22 cellular contexts compared by ENCODE assay signal in the genomic region with DNA sequence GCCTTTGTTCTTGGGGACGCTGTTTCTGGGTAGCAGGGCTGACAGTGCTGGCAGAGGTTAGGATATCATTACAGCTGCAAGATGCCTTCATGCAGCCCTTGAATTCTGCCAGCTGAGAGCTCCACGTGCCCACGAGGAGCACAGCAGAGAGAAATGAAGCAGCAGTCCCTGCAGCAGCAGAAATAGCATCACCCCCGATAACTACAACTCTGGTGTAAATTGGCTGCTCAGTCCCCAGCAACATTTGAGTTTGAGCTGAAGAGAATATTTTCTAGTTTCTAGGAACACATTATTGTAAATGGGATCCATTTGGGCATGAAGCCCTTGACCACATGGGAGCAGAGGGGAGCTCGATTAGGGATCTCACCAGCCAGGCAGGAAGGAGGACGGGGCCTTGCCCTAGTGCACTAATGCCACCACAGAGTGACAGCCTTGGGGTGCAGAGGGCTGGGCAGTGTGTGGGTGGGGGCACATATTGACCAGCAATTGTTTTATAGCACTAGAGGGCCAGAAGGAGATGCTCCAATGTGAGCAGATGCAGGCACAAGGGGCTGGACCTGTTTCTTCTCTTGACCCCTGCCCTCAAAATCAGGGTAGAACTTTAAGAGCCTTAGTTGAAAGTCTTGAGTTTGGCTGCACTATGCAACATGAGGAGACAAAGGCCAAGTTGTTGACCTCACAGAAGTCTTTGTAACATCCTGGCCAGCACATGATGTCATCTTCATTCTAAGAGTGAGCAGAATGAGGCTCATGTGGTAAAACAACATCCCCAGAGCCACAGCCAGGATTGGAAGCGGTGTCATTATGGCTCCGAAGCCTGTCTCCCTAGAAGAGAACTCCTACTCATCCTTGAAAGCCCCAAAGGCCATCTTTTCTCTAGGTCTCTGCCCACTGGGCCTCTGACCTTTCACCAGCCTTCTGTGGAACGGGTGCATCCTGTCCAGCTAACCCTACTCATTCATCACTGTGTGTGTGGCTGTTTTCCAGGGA. TPM values are rescaled to one million over a fixed set of nuclear protein-coding genes. Genes with fewer than 3 reads are reported as not detected.
A peak's percentile ranks its signal among the peaks of the same experiment; 100 is the strongest.
DNase-seq lines count a peak whose midpoint lies in the region; ATAC-seq and TF ChIP-seq lines count a peak whose summit lies in the region.
"Had no signal": no experiment of that assay in that cellular context is flagged by ENCODE, and none has a peak within 500 bp of the region (broad histone marks: within the 10 kb centered on the region; RNA-seq: fewer than 3 reads in every experiment).

No MANE protein-coding gene starts in this region.

- peaks cover 0 to 5% of the 10 kb centered on the region in 2 donors for H3K4me1 ChIP-seq in neuronal stem cell (ENCODE audit: control insufficient read depth in 2 of 2, insufficient read depth in 1 of 2, low read depth in 1 of 2, low read length in 2 of 2)
- H3K4me1 ChIP-seq: Peyer's patch had no signal

- no peak overlapping the region for H2BK15ac ChIP-seq in neuronal stem cell (ENCODE audit: low read length)

- no peak for TF ChIP-seq CTCF in choroid plexus epithelial cell (conservative IDR thresholded peaks at IDR 0.05; ENCODE audit: low read depth, low read length)

- H3K4me2 ChIP-seq in neuronal stem cell (ENCODE audit: insufficient read depth, low read length, poor library complexity, severe bottlenecking), result no peak overlapping the region

- no peak overlapping the region for H3K27ac ChIP-seq in neuronal stem cell (replicated peaks; ENCODE audit: low read length)
- H3K27ac ChIP-seq: GM23248, Peyer's patch had no signal

- no peak overlapping the region for H3K27ac Mint-ChIP-seq in stimulated activated memory B cell treated with anti-CD40 and anti-IgM and Interleukin-4, amounts not matched to agents 10 μg/mL and 1 μg/mL and 100 μg/mL, for 72 hours
- H3K27ac Mint-ChIP-seq: CD8-positive, alpha-beta memory T cell had no signal

- H3K4me1 Mint-ChIP-seq in stimulated activated memory B cell treated with anti-CD40 and anti-IgM and Interleukin-4, amounts not matched to agents 10 μg/mL and 1 μg/mL and 100 μg/mL, for 72 hours, result no peaks in the 10 kb centered on the region
- H3K4me1 Mint-ChIP-seq: CD8-positive, alpha-beta memory T cell had no signal

- H3K4ac ChIP-seq in neuronal stem cell (ENCODE audit: low read length), result no peak overlapping the region

- no peak overlapping the region for H2BK12ac ChIP-seq in neuronal stem cell (ENCODE audit: low read length)

- no peaks in the 10 kb centered on the region for H3K27me3 ChIP-seq in neuronal stem cell (ENCODE audit: control insufficient read depth in 3 of 3, insufficient read depth in 3 of 3, low read depth in 1 of 3, low read length in 3 of 3)
- H3K27me3 ChIP-seq: Peyer's patch had no signal

- H2AK5ac ChIP-seq in neuronal stem cell (ENCODE audit: low read depth, low read length), result no peak overlapping the region

- no peak overlapping the region for H2BK5ac ChIP-seq in neuronal stem cell (ENCODE audit: low read length)

- DNase-seq in Ammon's horn (ENCODE audit: low spot score) (peak; percentile 16), Daoy (ENCODE audit: low read depth) (peak; percentile 2), choroid plexus epithelial cell (ENCODE audit: low read depth) (peak; percentile 4), neuronal stem cell (ENCODE audit: low spot score) (no peak), HCEC 1CT (no peak)
- DNase-seq in activated CD4-positive, alpha-beta T cell treated with anti-CD3 and anti-CD28 coated beads for 48 hours, result no peak
- DNase-seq: C1 segment of cervical spinal cord; CD8-positive, alpha-beta memory T cell; DMS79; KBM-7; MV-4-11; NCI-H1417; NCI-H187; NCI-H2107; NCI-H510A; NCI-H748 treated with DMSO at 0.1 percent for 48 hours; NK-92 treated with Interleukin-12 subunit alpha and Interleukin-12 subunit beta, amount 100 ng/mL, for 24 hours; SHP77 treated with DMSO at 0.1 percent for 48 hours had no signal

- no peak overlapping the region for H3K18ac ChIP-seq in neuronal stem cell (ENCODE audit: low read length)

- H3K27me3 Mint-ChIP-seq in stimulated activated memory B cell treated with anti-CD40 and anti-IgM and Interleukin-4, amounts not matched to agents 10 μg/mL and 1 μg/mL and 100 μg/mL, for 72 hours, result peaks cover 16% of the 10 kb centered on the region

- H3K9me3 Mint-ChIP-seq in stimulated activated memory B cell treated with anti-CD40 and anti-IgM and Interleukin-4, amounts not matched to agents 10 μg/mL and 1 μg/mL and 100 μg/mL, for 72 hours, result no peaks in the 10 kb centered on the region

- no peak overlapping the region for H2AFZ ChIP-seq in neuronal stem cell (ENCODE audit: low read length)
- H2AFZ ChIP-seq: GM23248 had no signal

- H4K8ac ChIP-seq in neuronal stem cell (ENCODE audit: low read depth, low read length), result no peak overlapping the region

- H3K4me3 ChIP-seq in choroid plexus epithelial cell (ENCODE audit: low read depth, low read length) (no peak overlapping the region), neuronal stem cell (ENCODE audit: low read length in 2 of 2) (no peak overlapping the region)
- H3K4me3 ChIP-seq: GM23248, Peyer's patch had no signal

- H3K9me3 ChIP-seq in neuronal stem cell (replicated peaks in 1 of 2; ENCODE audit: control insufficient read depth in 2 of 2, insufficient read depth in 1 of 2, low read depth in 1 of 2, low read length in 2 of 2), result peaks cover 3 to 11% of the 10 kb centered on the region in 2 donors
- H3K9me3 ChIP-seq: Peyer's patch had no signal

- peak overlapping the region; percentile 47 for H3K14ac ChIP-seq in neuronal stem cell (ENCODE audit: low read length)

- H3K4me3 Mint-ChIP-seq in stimulated activated memory B cell treated with anti-CD40 and anti-IgM and Interleukin-4, amounts not matched to agents 10 μg/mL and 1 μg/mL and 100 μg/mL, for 72 hours, result no peak overlapping the region
- H3K4me3 Mint-ChIP-seq: CD8-positive, alpha-beta memory T cell had no signal

- no peaks in the 10 kb centered on the region for H3K36me3 ChIP-seq in neuronal stem cell (replicated peaks in 1 of 2; ENCODE audit: control insufficient read depth in 2 of 2, insufficient read depth in 2 of 2, low read length in 2 of 2)
- H3K36me3 ChIP-seq: Peyer's patch had no signal

- no peaks in the 10 kb centered on the region for H3K79me1 ChIP-seq in neuronal stem cell (ENCODE audit: low read depth, low read length)

- H3K36me3 Mint-ChIP-seq in stimulated activated memory B cell treated with anti-CD40 and anti-IgM and Interleukin-4, amounts not matched to agents 10 μg/mL and 1 μg/mL and 100 μg/mL, for 72 hours, result no peaks in the 10 kb centered on the region
- H3K36me3 Mint-ChIP-seq: CD8-positive, alpha-beta memory T cell had no signal

- H2BK120ac ChIP-seq in neuronal stem cell (ENCODE audit: low read depth, low read length), result no peak overlapping the region

- no peak overlapping the region for H3K23ac ChIP-seq in neuronal stem cell (ENCODE audit: low read depth, low read length, poor library complexity)

- no peak overlapping the region for H4K91ac ChIP-seq in neuronal stem cell (ENCODE audit: low read depth, low read length, poor library complexity)

- ATAC-seq in stimulated activated memory B cell treated with anti-CD40 and anti-IgM and Interleukin-4, amounts not matched to agents 10 μg/mL and 1 μg/mL and 100 μg/mL, for 72 hours, result no peak
- ATAC-seq: HCT116 had no signal

- peak overlapping the region; percentile 63 for H3K9ac ChIP-seq in neuronal stem cell (ENCODE audit: low read depth, low read length, poor library complexity)
- H3K9ac ChIP-seq: GM23248 had no signal

- no CpG with 5 or more reads among the region's 9 CpGs for WGBS in neuronal stem cell (ENCODE audit: extremely low coverage in 2 of 2, insufficient read length in 2 of 2, insufficient replicate concordance in 1 of 2), 2 donors

RNA-seq across cellular contexts. Expression of gene ADCY1, which starts 52.6 kb away (rescaled TPM):
- total RNA-seq in Daoy (2014; rRNA removed; shearing (Covaris generic)), result 0.34 and 0.80 TPM in 2 replicates
- 5.1 TPM for polyA plus RNA-seq in neuronal stem cell (2013, experiment 1 of 2)
- 4.8 TPM for polyA plus RNA-seq in neuronal stem cell (2013, experiment 2 of 2)
- polyA plus RNA-seq: CD8-positive, alpha-beta memory T cell; GM23248 had no signal

Comparison
In these comparisons a context has a peak if more than half of its experiments do, and no peak if none do; other contexts are left out.
1. DNase-seq: peak in Ammon's horn (single experiment), Daoy (single experiment) and choroid plexus epithelial cell (single experiment); none in neuronal stem cell (single experiment), HCEC 1CT (single experiment) and activated CD4-positive, alpha-beta T cell treated with anti-CD3 and anti-CD28 coated beads for 48 hours (single experiment).